ENCODE assay signal across 18 cellular contexts in genomic region chr5:143559586-143559985, GRCh38.
"Had no signal": no experiment of that assay in that cellular context is flagged by ENCODE, and none has a peak within 500 bp of the region (broad histone marks: within the 10 kb centered on the region; RNA-seq: fewer than 3 reads in every experiment).

No MANE protein-coding gene starts in this region.

- H3K27ac ChIP-seq: foreskin keratinocyte, left ventricle myocardium inferior, lower lobe of right lung, neural progenitor cell, ovary, right atrium auricular region, suprapubic skin, thyroid gland had no signal

- DNase-seq: effector CD4-positive, alpha-beta T cell; endodermal cell; erythroblast; foreskin keratinocyte; kidney; left cardiac atrium; left ventricle myocardium inferior; lower lobe of right lung; natural killer cell; nucleus accumbens; ovary; stimulated activated CD4-positive, alpha-beta T cell treated with anti-CD3 and anti-CD28 coated beads, Interleukin-2, amount 100 ng/mL, for 48 hours; stimulated activated naive CD4-positive, alpha-beta T cell treated with Interleukin-2 at 50 U/mL for 16 hours; thyroid gland had no signal

- H3K9me3 ChIP-seq: left ventricle myocardium inferior, lower lobe of right lung, ovary, right atrium auricular region, suprapubic skin, thyroid gland had no signal

- H3K4me3 ChIP-seq: left ventricle myocardium inferior, lower lobe of right lung, neural progenitor cell, ovary, right atrium auricular region, smooth muscle cell, suprapubic skin, thyroid gland had no signal

- H3K27me3 ChIP-seq: foreskin keratinocyte, neural progenitor cell, ovary, right atrium auricular region, suprapubic skin, thyroid gland had no signal

- H3K9ac ChIP-seq: neural progenitor cell had no signal

- H3K4me1 ChIP-seq: foreskin keratinocyte, neural progenitor cell, suprapubic skin, thyroid gland had no signal

- H3K36me3 ChIP-seq: left ventricle myocardium inferior, lower lobe of right lung, neural progenitor cell, ovary, right atrium auricular region, suprapubic skin, thyroid gland had no signal

- H2AFZ ChIP-seq: neural progenitor cell had no signal

- H3K4me2 ChIP-seq: neural progenitor cell, smooth muscle cell had no signal
